Comparison of ENCODE assay signal across 1 cellular context in genomic region chr15:70092462-70092850, GRCh38.
TF ChIP-seq lines count a peak whose summit lies in the region.

No MANE protein-coding gene starts in this region.

TF ChIP-seq in H1, 55 proteins besides CTCF, POLR2A, EP300 and RAD21 (continued from another document):
- TF ChIP-seq FOSL1 (IDR thresholded peaks at IDR 0.05; ENCODE audit: insufficient read depth, low read depth, low read length), result no peak
- TF ChIP-seq SIX5 (IDR thresholded peaks at IDR 0.05; ENCODE audit: low read depth, low read length), result no peak
